Comparison of ENCODE assay signal across 1 cellular context in genomic region chr6:107489636-107490567, GRCh38.
A peak's percentile ranks its signal among the peaks of the same experiment; 100 is the strongest.
TF ChIP-seq lines count a peak whose summit lies in the region.

Gene SOBP (plus strand): TSS chr6:107490117. CDS start chr6:107490617, 500 bp downstream.

TF ChIP-seq in Ishikawa, 13 proteins besides CTCF, POLR2A, EP300 and RAD21 (continued from another document):
- TF ChIP-seq REST (IDR thresholded peaks at IDR 0.05; ENCODE audit: low read depth), result no peak
- TF ChIP-seq TAF1 (IDR thresholded peaks at IDR 0.05; ENCODE audit: low read depth), result peak; percentile 17; the same call in 1 of the 2 replicates
- TF ChIP-seq YY1 (IDR thresholded peaks at IDR 0.05; ENCODE audit: low read depth), result no peak
- TF ChIP-seq ZBTB7A (IDR thresholded peaks at IDR 0.05; ENCODE audit: low read depth), result no peak; the same call in 1 of the 2 replicates
- TF ChIP-seq MAX (IDR thresholded peaks at IDR 0.05), result peak; percentile 25; the same call in 1 of the 2 replicates
